9 cellular contexts compared by ENCODE assay signal in the genomic region with DNA sequence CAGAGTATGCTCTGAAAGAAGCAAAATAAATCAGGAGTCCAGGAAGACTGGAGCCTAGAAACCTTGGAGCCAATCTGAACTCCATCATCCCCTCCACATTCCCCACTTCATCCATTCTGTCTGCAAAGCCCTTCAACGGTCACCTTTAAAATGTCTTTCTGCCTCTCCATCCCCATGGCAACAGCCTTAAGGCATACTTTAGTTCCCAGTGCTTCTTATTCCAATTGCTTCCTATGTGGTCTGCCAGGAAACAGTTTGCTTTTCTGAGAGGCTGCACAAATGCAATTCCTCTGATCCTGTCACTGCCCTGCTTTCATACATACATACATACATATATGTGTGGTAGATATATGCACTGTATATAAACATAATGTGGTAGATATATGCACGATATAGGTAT. TPM values are rescaled to one million over a fixed set of nuclear protein-coding genes. Genes with fewer than 3 reads are reported as not detected.
A peak's percentile ranks its signal among the peaks of the same experiment; 100 is the strongest.
DNase-seq lines count a peak whose midpoint lies in the region; ATAC-seq, FAIRE-seq and TF ChIP-seq lines count a peak whose summit lies in the region.
"Had no signal": no experiment of that assay in that cellular context is flagged by ENCODE, and none has a peak within 500 bp of the region (broad histone marks: within the 10 kb centered on the region; RNA-seq: fewer than 3 reads in every experiment).

No MANE protein-coding gene starts in this region.

- intact Hi-C loops in K562 (cut with micrococcal nuclease): loop anchor here (10.0 kb wide), 2 partner anchors 74 to 264 kb away; a partner anchor contains a TSS

- H3K27ac Mint-ChIP-seq in H9: no peak overlapping the region
- H3K27ac Mint-ChIP-seq in nephron: peak overlapping the region; percentile 94 to 98 (median 96)

- H3K36me3 ChIP-seq in BLaER1 (no peaks in the 10 kb centered on the region), K562 (ENCODE audit: control insufficient read depth, insufficient read depth, low read length) (no peaks in the 10 kb centered on the region)

- H3K18ac ChIP-seq in H9 (ENCODE audit: insufficient read length, low read depth, low read length): no peak overlapping the region

- H3K27ac ChIP-seq in BLaER1 (no peak overlapping the region), H9 (ENCODE audit: insufficient read length, low read depth, low read length) (no peak overlapping the region), K562 (ENCODE audit: extremely low read depth, low read depth, low read length) (no peak overlapping the region)

- H3K23me2 ChIP-seq in H9 (ENCODE audit: insufficient read length, low read depth, low read length, poor library complexity, severe bottlenecking): peaks cover 9% of the 10 kb centered on the region

- H3K27me3 Mint-ChIP-seq in H9 (ENCODE audit: low read depth): peaks cover 3% of the 10 kb centered on the region
- H3K27me3 Mint-ChIP-seq in nephron (ENCODE audit: low read depth): peaks cover 5% of the 10 kb centered on the region

- no peak for TF ChIP-seq RAD21 in K562 (CRISPR knock-in tag; conservative IDR thresholded peaks at IDR 0.05 in 1 of 2, IDR thresholded peaks at IDR 0.05 in 1 of 2)

- no peak for DNase-seq in H9
- no peak for DNase-seq in K562 (ENCODE audit: extremely low read depth in 1 of 4, low spot score in 3 of 4)
- no peak for DNase-seq in SK-N-DZ (ENCODE audit: low spot score)
- DNase-seq in H4 (ENCODE audit: low spot score): no peak
- DNase-seq in SHP77 treated with DMSO at 0.1 percent for 48 hours (lab: John Stamatoyannopoulos, UW): no peak

- TF ChIP-seq POLR2A in K562 (conservative IDR thresholded peaks at IDR 0.05): no peak

- H3T11ph ChIP-seq in H9 (ENCODE audit: low read length): no peak overlapping the region

- no peak overlapping the region for H4K8ac ChIP-seq in H9 (replicated peaks; ENCODE audit: insufficient read length, low read depth, low read length)

- no peak overlapping the region for H2BK120ac ChIP-seq in H9 (ENCODE audit: low read depth, low read length, poor library complexity, severe bottlenecking)

- H3K79me1 ChIP-seq in H9 (ENCODE audit: insufficient read depth, low read depth, low read length, poor library complexity, severe bottlenecking): no peaks in the 10 kb centered on the region

- in situ Hi-C loops in K562 (cut with MboI): no loop called here

- H3K27me3 ChIP-seq in BLaER1: peaks cover 49% of the 10 kb centered on the region
- no peaks in the 10 kb centered on the region for H3K27me3 ChIP-seq in H9 (ENCODE audit: insufficient read depth, low read length)
- no peaks in the 10 kb centered on the region for H3K27me3 ChIP-seq in K562 (ENCODE audit: control insufficient read depth in 2 of 2, insufficient read depth in 2 of 2, low read length in 2 of 2)

- no peak overlapping the region for H2BK5ac ChIP-seq in H9 (ENCODE audit: insufficient read length, low read length)

- no peak for TF ChIP-seq CTCF in H9 (conservative IDR thresholded peaks at IDR 0.05)
- no peak for TF ChIP-seq CTCF in K562 (IDR thresholded peaks at IDR 0.05 in 2 of 3, conservative IDR thresholded peaks at IDR 0.05 in 1 of 3; ENCODE audit: insufficient read depth in 2 of 3, low read depth in 1 of 3, low read length in 3 of 3)
- TF ChIP-seq CTCF in nephron (IDR thresholded peaks at IDR 0.05; ENCODE audit: unreplicated experiment in 3 of 3): no peak

- no peak overlapping the region for H2AFZ ChIP-seq in H9 (ENCODE audit: low read length)
- H2AFZ ChIP-seq in K562 (ENCODE audit: low read depth, low read length): no peak overlapping the region

- H2BK12ac ChIP-seq in H9 (ENCODE audit: insufficient read length, low read depth, low read length): no peak overlapping the region

- H3K4me2 ChIP-seq in BLaER1 (peak overlapping the region; percentile 69), H9 (ENCODE audit: insufficient read depth, insufficient read length, low read length) (peak overlapping the region; percentile 77), K562 (ENCODE audit: insufficient read depth, low read length) (peak overlapping the region; percentile 63; the same call in 1 of the 2 replicates)

- H2AK5ac ChIP-seq in H9 (ENCODE audit: insufficient read length, low read length): no peak overlapping the region

- ATAC-seq in K562 (no peak), HG02970 (IDR thresholded peaks at IDR 0.05; ENCODE audit: low FRiP score, unreplicated experiment) (no peak)

- no peak overlapping the region for H3K4ac ChIP-seq in H9 (ENCODE audit: low read depth, low read length)

- POLR2A ChIA-PET in K562 (lab: Yijun Ruan, JAX): interaction anchor here (1.2 kb wide), 1 partner anchor 266 kb away, joined by 3 read pairs; a partner anchor contains a TSS

- H3K79me2 ChIP-seq in H9 (ENCODE audit: insufficient read depth, low read length): no peaks in the 10 kb centered on the region
- H3K79me2 ChIP-seq in K562 (ENCODE audit: control insufficient read depth, insufficient read depth, low read length): no peaks in the 10 kb centered on the region; the same call in 2 of the 3 replicates

- peaks cover 51 to 53% of the 10 kb centered on the region in 2 experiments for H3K9me3 Mint-ChIP-seq in H9
- H3K9me3 Mint-ChIP-seq in nephron: peaks cover 2% of the 10 kb centered on the region

- no peak overlapping the region for H3K23ac ChIP-seq in H9 (ENCODE audit: insufficient read length, low read depth, low read length)

- H3K4me3 Mint-ChIP-seq in H9 (peak overlapping the region in 1 of 2 experiments; percentile 85; a peak in 1 of 5 replicates), nephron (peak overlapping the region in 2 of 3 experiments; percentile 99)

- H3K36me3 Mint-ChIP-seq in H9 (ENCODE audit: insufficient read depth in 1 of 3, low read depth in 3 of 3): peaks cover 0 to 5% (median 0%) of the 10 kb centered on the region in 3 experiments; a peak in 1 of 7 replicates
- H3K36me3 Mint-ChIP-seq in nephron (ENCODE audit: low read depth): no peaks in the 10 kb centered on the region

- H2BK15ac ChIP-seq in H9 (ENCODE audit: low read depth, low read length): no peak overlapping the region

- H3K4me1 Mint-ChIP-seq in H9 (peaks cover 4% of the 10 kb centered on the region in 2 experiments; a peak in 3 of 4 replicates), nephron (peaks cover 15% of the 10 kb centered on the region)

- no CpG with 5 or more reads among the region's 2 CpGs for WGBS in H9 (ENCODE audit: extremely low coverage, insufficient read length, low lambda C conversion rate)
- 26% methylated on average over 2 of the region's 2 CpGs for WGBS in K562 (ENCODE audit: insufficient coverage, low coverage, missing lambda C conversion rate)

- H3K9me3 ChIP-seq in BLaER1 (no peaks in the 10 kb centered on the region), H9 (ENCODE audit: control insufficient read depth, low read depth, low read length) (peaks cover 20% of the 10 kb centered on the region), K562 (replicated peaks; ENCODE audit: control insufficient read depth, insufficient read depth, low read depth, low read length) (no peaks in the 10 kb centered on the region)

- H3K4me1 ChIP-seq in BLaER1 (no peaks in the 10 kb centered on the region), H9 (ENCODE audit: insufficient read depth, low read length) (no peaks in the 10 kb centered on the region), K562 (replicated peaks in 1 of 2; ENCODE audit: control insufficient read depth in 2 of 2, insufficient read depth in 2 of 2, low read length in 2 of 2) (no peaks in the 10 kb centered on the region)

- CTCF ChIA-PET in K562 (lab: Yijun Ruan, JAX; ENCODE audit: low intra/inter-chr PET ratio): interaction anchor here (0.9 kb wide), 1 partner anchor 268 kb away, joined by 3 read pairs; no protein-coding TSS in a partner anchor

- H3K56ac ChIP-seq in H9 (ENCODE audit: insufficient read length, low read depth, low read length): no peak overlapping the region

- H4K20me1 ChIP-seq in BLaER1 (no peaks in the 10 kb centered on the region; the same call in 1 of the 2 replicates), H9 (ENCODE audit: control insufficient read depth, insufficient read depth, insufficient read length) (no peaks in the 10 kb centered on the region), K562 (replicated peaks; ENCODE audit: control insufficient read depth, insufficient read depth, low read length) (no peaks in the 10 kb centered on the region)

- H3K9me1 ChIP-seq in K562 (ENCODE audit: control insufficient read depth, insufficient read depth, low read length): no peaks in the 10 kb centered on the region

- no peak for TF ChIP-seq EP300 in K562 (IDR thresholded peaks at IDR 0.05; ENCODE audit: low read length)

- no TSS peak for BruUV-seq in K562 (replicated peaks; lab: Mats Ljungman, UMichigan)

- H4K5ac ChIP-seq in H9 (ENCODE audit: insufficient read length, low read depth, low read length): no peak overlapping the region

- no peak for FAIRE-seq in K562 (lab: Jason Lieb, UNC)
- FAIRE-seq: H1 had no signal

- no peak overlapping the region for H3K14ac ChIP-seq in H9 (ENCODE audit: insufficient read depth, low read length)

- H3K9ac ChIP-seq in BLaER1: no peak overlapping the region
- H3K9ac ChIP-seq in H9 (ENCODE audit: extremely low read depth, insufficient read length, low read length): no peak overlapping the region
- H3K9ac ChIP-seq in K562 (ENCODE audit: insufficient read depth in 1 of 2, low read depth in 2 of 2, low read length in 2 of 2): no peak overlapping the region

- H2BK20ac ChIP-seq in H9 (ENCODE audit: low read depth, low read length, poor library complexity, severe bottlenecking): no peak overlapping the region

- peak overlapping the region; percentile 75 for H3K4me3 ChIP-seq in BLaER1
- H3K4me3 ChIP-seq in K562: no peak overlapping the region

- H4K91ac ChIP-seq in H9 (ENCODE audit: insufficient read length, low read depth, low read length): no peak overlapping the region

RNA-seq across cellular contexts. Expression of a gene that starts 0.8 kb away (rescaled TPM):
- 7.3 and 7.8 TPM in 2 replicates for total RNA-seq in H9 (2021)
- total RNA-seq in K562 (2011; cell fraction: chromatin; rRNA removed; ENCODE audit: low replicate concordance): 8.6 and 9.0 TPM in 2 replicates
- total RNA-seq in K562 (2011; cell fraction: nucleolus; rRNA removed): 14.0 and 14.3 TPM in 2 replicates
- total RNA-seq in K562 (2011; cell fraction: nucleoplasm; rRNA removed): 14.8 and 15.0 TPM in 2 replicates
- total RNA-seq in K562 (2014; rRNA removed): 9.2 and 13.6 TPM in 2 replicates
- total RNA-seq in K562 (2014; rRNA removed; fragmentation: Illumina TruSeq; extraction: Trizol): 8.8 TPM in 2 replicates
- 8.6 and 9.6 TPM in 2 replicates for total RNA-seq in K562 (2015; rRNA removed; fragmentation: Illumina TruSeq; extraction: Trizol)
- 7.3 and 7.5 TPM in 2 replicates for total RNA-seq in K562 (2021)
- polyA plus RNA-seq in K562 (2011; rRNA removed): 11.2 and 13.5 TPM in 2 replicates
- 11.5 and 13.7 TPM in 2 replicates for polyA plus RNA-seq in K562 (2011; cell fraction: cytosol; rRNA removed)
- 6.2 and 12.0 TPM in 2 replicates for polyA plus RNA-seq in K562 (2011; cell fraction: nucleus; rRNA removed)
- polyA plus RNA-seq in K562 (2012): 9.1 and 13.3 TPM in 2 replicates
- polyA plus RNA-seq in K562 (2014; fragmentation: Illumina TruSeq; extraction: Trizol): 9.0 and 9.4 TPM in 2 replicates
- 1 to 10 TPM; 3.7 to 4.1 TPM for polyA plus RNA-seq in K562 (2014; fragmentation: Nextera tagmentation; extraction: Ambion mirVana)
- 12.9 and 14.9 TPM in 2 replicates for polyA plus RNA-seq in K562 (2014; rRNA removed)
- polyA minus RNA-seq in K562 (2011; rRNA and poly(A)+ RNA removed): 3.4 and 4.3 TPM in 2 replicates
- polyA minus RNA-seq in K562 (2011; cell fraction: cytosol; rRNA and poly(A)+ RNA removed): 2.1 and 2.4 TPM in 2 replicates
- 1.5 and 3.7 TPM in 2 replicates for polyA minus RNA-seq in K562 (2011; cell fraction: nucleus; rRNA and poly(A)+ RNA removed)
- polyA plus RNA-seq in SK-N-DZ (2014; cell fraction: cytosol; rRNA removed): 9.2 and 11.7 TPM in 2 replicates
- polyA plus RNA-seq in SK-N-DZ (2014; cell fraction: nucleus; rRNA removed): 4.5 and 6.3 TPM in 2 replicates
- 44.3 and 44.5 TPM in 2 replicates for total RNA-seq in H4 (2014; rRNA removed; shearing (Covaris generic))

RNA-seq across cellular contexts. Expression of a gene that starts 38.5 kb away (rescaled TPM):
- total RNA-seq in H9 (2021) (6.2 and 6.8 TPM in 2 replicates), K562 (2014; rRNA removed) (0.95 and 1.2 TPM in 2 replicates), K562 (2014; rRNA removed; fragmentation: Illumina TruSeq; extraction: Trizol) (1.3 and 1.6 TPM in 2 replicates), K562 (2015; rRNA removed; fragmentation: Illumina TruSeq; extraction: Trizol) (3.8 and 3.9 TPM in 2 replicates), K562 (2021) (1.8 and 2.0 TPM in 2 replicates)
- 4.2 and 4.7 TPM in 2 replicates for total RNA-seq in K562 (2011; cell fraction: chromatin; rRNA removed; ENCODE audit: low replicate concordance)
- total RNA-seq in K562 (2011; cell fraction: nucleolus; rRNA removed): 3.0 and 3.3 TPM in 2 replicates
- total RNA-seq in K562 (2011; cell fraction: nucleoplasm; rRNA removed): 2.7 and 3.5 TPM in 2 replicates
- polyA plus RNA-seq in K562 (2011; rRNA removed) (3.0 and 3.5 TPM in 2 replicates), K562 (2014; fragmentation: Illumina TruSeq; extraction: Trizol) (1.1 and 1.6 TPM in 2 replicates), K562 (2014; fragmentation: Nextera tagmentation; extraction: Ambion mirVana) (under 1 TPM; 0.59 to 0.96 TPM), K562 (2014; rRNA removed) (0.77 and 0.93 TPM in 2 replicates)
- 2.3 and 2.7 TPM in 2 replicates for polyA plus RNA-seq in K562 (2011; cell fraction: cytosol; rRNA removed)
- polyA plus RNA-seq in K562 (2011; cell fraction: nucleus; rRNA removed): 2.8 and 3.2 TPM in 2 replicates
- polyA plus RNA-seq in K562 (2012): 1.7 and 1.9 TPM in 2 replicates
- polyA minus RNA-seq in K562 (2011; rRNA and poly(A)+ RNA removed): 7.0 and 8.2 TPM in 2 replicates
- 1.9 and 3.8 TPM in 2 replicates for polyA minus RNA-seq in K562 (2011; cell fraction: cytosol; rRNA and poly(A)+ RNA removed)
- polyA minus RNA-seq in K562 (2011; cell fraction: nucleus; rRNA and poly(A)+ RNA removed): 2.6 and 6.3 TPM in 2 replicates
- 0.01 TPM in 1 of 2 replicates, not detected in the other for polyA plus RNA-seq in SK-N-DZ (2014; cell fraction: cytosol; rRNA removed)
- polyA plus RNA-seq in SK-N-DZ (2014; cell fraction: nucleus; rRNA removed): 0.12 and 0.64 TPM in 2 replicates
- 0.78 and 0.91 TPM in 2 replicates for total RNA-seq in H4 (2014; rRNA removed; shearing (Covaris generic))

Comparison
In these comparisons a context has a peak if more than half of its experiments do, and no peak if none do; other contexts are left out.
1. H3K27ac Mint-ChIP-seq: peak in nephron (3 of 3); none in H9 (0 of 3).
2. Peak in every context shown above with its lines, with median percentiles within 50 percentile points of each other: H3K4me2 ChIP-seq.